23 cellular contexts compared by ENCODE assay signal in the genomic region with DNA sequence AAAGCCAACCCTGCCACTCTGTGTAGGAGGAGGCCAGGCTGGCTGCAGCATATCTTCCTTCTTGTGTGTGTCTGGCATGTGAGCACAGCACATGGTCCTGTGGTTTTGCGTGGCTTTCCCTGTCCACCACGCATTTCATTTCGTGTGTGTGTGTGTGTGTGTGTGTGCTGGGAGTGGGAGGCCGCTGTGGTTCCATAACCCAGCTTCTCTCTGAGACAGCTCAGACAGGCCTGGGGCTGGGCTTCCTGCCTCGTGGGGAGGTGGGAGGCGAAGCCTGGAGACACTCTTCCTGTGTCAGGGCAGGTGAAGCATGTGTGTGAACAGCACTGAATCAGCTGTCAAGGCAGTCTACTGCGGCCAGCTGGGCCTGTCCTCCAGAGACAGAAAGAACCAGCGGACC. TPM values are rescaled to one million over a fixed set of nuclear protein-coding genes. Genes with fewer than 3 reads are reported as not detected.
DNase-seq lines count a peak whose midpoint lies in the region; ATAC-seq lines count a peak whose summit lies in the region.
"Had no signal": no experiment of that assay in that cellular context is flagged by ENCODE, and none has a peak within 500 bp of the region (broad histone marks: within the 10 kb centered on the region; RNA-seq: fewer than 3 reads in every experiment).

No MANE protein-coding gene starts in this region.

- no peak overlapping the region for H3K27ac Mint-ChIP-seq in activated naive CD4-positive, alpha-beta T cell treated with anti-CD3 and anti-CD28 coated beads, Interleukin-2, amount 10 ng/mL, durations not matched to agents 7 days and 5 days
- H3K27ac Mint-ChIP-seq in activated naive CD4-positive, alpha-beta T cell treated with anti-CD3 and anti-CD28 coated beads, Interleukin-2, amount 50 U/mL, for 72 hours = no peak overlapping the region
- peak overlapping the region in 1 of 7 donors; percentile 25 for H3K27ac Mint-ChIP-seq in CD4-positive, alpha-beta memory T cell
- H3K27ac Mint-ChIP-seq: CD14-positive monocyte, immature natural killer cell, mesothelial cell of epicardium had no signal

- H3K4me1 ChIP-seq in CD4-positive, alpha-beta memory T cell (ENCODE audit: insufficient read depth, low read length) = peaks cover 5% of the 10 kb centered on the region
- H3K4me1 ChIP-seq: breast epithelium had no signal

- peaks cover 4% of the 10 kb centered on the region for H3K27me3 ChIP-seq in CD4-positive, alpha-beta memory T cell (ENCODE audit: insufficient read depth, low read length)
- H3K27me3 ChIP-seq: upper lobe of left lung had no signal

- no peaks in the 10 kb centered on the region for H3K36me3 ChIP-seq in CD4-positive, alpha-beta memory T cell (ENCODE audit: insufficient read depth, low read length)
- H3K36me3 ChIP-seq: breast epithelium, upper lobe of left lung had no signal

- in situ Hi-C loops in KBM-7 (cut with MboI; ENCODE audit: low pct_unique_long_range_greater_than_20kb, low sequenced_read_pairs) = no loop called here

- DNase-seq in activated naive CD4-positive, alpha-beta T cell treated with anti-CD3 and anti-CD28 coated beads, Interleukin-2, amount 10 ng/mL, durations not matched to agents 7 days and 5 days = peak; percentile 34
- no peak for DNase-seq in activated naive CD4-positive, alpha-beta T cell treated with anti-CD3 and anti-CD28 coated beads, Interleukin-2, amount 50 U/mL, for 72 hours (ENCODE audit: low spot score in 2 of 2)
- DNase-seq in KBM-7 (peak; percentile 47), amniotic epithelial cell (ENCODE audit: low read depth) (peak; percentile 48), renal cortical epithelial cell (ENCODE audit: low read depth) (peak; percentile 25)
- DNase-seq in CD4-positive, alpha-beta memory T cell = no peak
- DNase-seq: activated gamma-delta T cell, amniotic stem cell, hippocampal formation, immature natural killer cell, left ventricle myocardium superior, NCI-H1694 treated with DMSO at 0.1 percent for 48 hours, NCI-H2171, NCI-H510A, occipital lobe, T-helper 17 cell, upper lobe of left lung had no signal

- no peak overlapping the region for H3K4me3 ChIP-seq in CD4-positive, alpha-beta memory T cell (ENCODE audit: low read length in 2 of 2)
- H3K4me3 ChIP-seq: breast epithelium, SK-N-MC, upper lobe of left lung had no signal

- no peaks in the 10 kb centered on the region for H3K9me3 Mint-ChIP-seq in activated naive CD4-positive, alpha-beta T cell treated with anti-CD3 and anti-CD28 coated beads, Interleukin-2, amount 10 ng/mL, durations not matched to agents 7 days and 5 days
- no peaks in the 10 kb centered on the region for H3K9me3 Mint-ChIP-seq in activated naive CD4-positive, alpha-beta T cell treated with anti-CD3 and anti-CD28 coated beads, Interleukin-2, amount 50 U/mL, for 72 hours
- H3K9me3 Mint-ChIP-seq in CD4-positive, alpha-beta memory T cell = no peaks in the 10 kb centered on the region
- H3K9me3 Mint-ChIP-seq: CD14-positive monocyte; immature natural killer cell; mesothelial cell of epicardium; naive thymus-derived CD4-positive, alpha-beta T cell had no signal

- H3K36me3 Mint-ChIP-seq in activated naive CD4-positive, alpha-beta T cell treated with anti-CD3 and anti-CD28 coated beads, Interleukin-2, amount 10 ng/mL, durations not matched to agents 7 days and 5 days = no peaks in the 10 kb centered on the region
- H3K36me3 Mint-ChIP-seq in activated naive CD4-positive, alpha-beta T cell treated with anti-CD3 and anti-CD28 coated beads, Interleukin-2, amount 50 U/mL, for 72 hours = no peaks in the 10 kb centered on the region
- H3K36me3 Mint-ChIP-seq in CD4-positive, alpha-beta memory T cell = no peaks in the 10 kb centered on the region
- H3K36me3 Mint-ChIP-seq: CD14-positive monocyte; immature natural killer cell; mesothelial cell of epicardium; naive thymus-derived CD4-positive, alpha-beta T cell had no signal

- no peak overlapping the region for H3K27ac ChIP-seq in CD4-positive, alpha-beta memory T cell (ENCODE audit: low read depth, low read length)
- H3K27ac ChIP-seq: breast epithelium, SK-N-MC, upper lobe of left lung had no signal

- H3K4me1 Mint-ChIP-seq in activated naive CD4-positive, alpha-beta T cell treated with anti-CD3 and anti-CD28 coated beads, Interleukin-2, amount 10 ng/mL, durations not matched to agents 7 days and 5 days = peaks cover 18% of the 10 kb centered on the region
- peaks cover 5 to 20% (median 12%) of the 10 kb centered on the region in 4 donors for H3K4me1 Mint-ChIP-seq in CD4-positive, alpha-beta memory T cell

- intact Hi-C loops in CD4-positive, alpha-beta memory T cell (cut with micrococcal nuclease) = loop anchor here (5.0 kb wide), 1 partner anchor 736 kb away; the partner anchor contains the start of gene CEP70

- ATAC-seq in activated naive CD4-positive, alpha-beta T cell treated with anti-CD3 and anti-CD28 coated beads, Interleukin-2, amount 50 U/mL, for 72 hours = no peak
- no peak for ATAC-seq in HG03520 (IDR thresholded peaks at IDR 0.05; ENCODE audit: unreplicated experiment)
- ATAC-seq: left ventricle myocardium superior; naive thymus-derived CD4-positive, alpha-beta T cell; T-helper 17 cell had no signal

- H3K27me3 Mint-ChIP-seq in activated naive CD4-positive, alpha-beta T cell treated with anti-CD3 and anti-CD28 coated beads, Interleukin-2, amount 10 ng/mL, durations not matched to agents 7 days and 5 days = peaks cover 20% of the 10 kb centered on the region
- peaks cover 19 to 26% of the 10 kb centered on the region in 2 donors for H3K27me3 Mint-ChIP-seq in CD4-positive, alpha-beta memory T cell

- CTCF ChIA-PET in activated naive CD4-positive, alpha-beta T cell treated with anti-CD3 and anti-CD28 coated beads, Interleukin-2, amount 10 ng/mL, durations not matched to agents 7 days and 5 days (lab: Charles Lee) = interaction anchor here (1.5 to 4.7 kb wide), 4 partner anchors 190 to 394 kb away, joined by 4 to 69 read pairs (median 11); no protein-coding TSS in a partner anchor
- CTCF ChIA-PET in CD4-positive, alpha-beta memory T cell (lab: Charles Lee; ENCODE audit: partially characterized antibody) = interaction anchor here (0.6 to 3.1 kb wide), 9 partner anchors 9 to 911 kb away, joined by 3 to 34 read pairs (median 6); no protein-coding TSS in a partner anchor

- no peaks in the 10 kb centered on the region for H3K9me3 ChIP-seq in CD4-positive, alpha-beta memory T cell (ENCODE audit: control insufficient read depth in 1 of 2, low read length in 2 of 2)
- H3K9me3 ChIP-seq: breast epithelium, upper lobe of left lung had no signal

- POLR2A ChIA-PET in CD4-positive, alpha-beta memory T cell (lab: Charles Lee; ENCODE audit: partially characterized antibody) = no interaction called here

- H3K4me3 Mint-ChIP-seq in activated naive CD4-positive, alpha-beta T cell treated with anti-CD3 and anti-CD28 coated beads, Interleukin-2, amount 10 ng/mL, durations not matched to agents 7 days and 5 days = no peak overlapping the region
- H3K4me3 Mint-ChIP-seq in CD4-positive, alpha-beta memory T cell = no peak overlapping the region
- H3K4me3 Mint-ChIP-seq: immature natural killer cell, mesothelial cell of epicardium, T-helper 17 cell had no signal

RNA-seq across cellular contexts. Expression of gene MRPS22, which starts 16.0 kb away (rescaled TPM):
- 10 to 100 TPM; 58.8 to 97.8 TPM for total RNA-seq in activated naive CD4-positive, alpha-beta T cell treated with anti-CD3 and anti-CD28 coated beads, Interleukin-2, amount 50 U/mL, for 72 hours
- total RNA-seq in renal cortical epithelial cell = 78.1 and 116 TPM in 2 replicates
- total RNA-seq in CD4-positive, alpha-beta memory T cell = 10 to 100 TPM; 33.4 to 36.9 TPM
- 10 to 100 TPM; 44.9 to 58.5 TPM for polyA plus RNA-seq in CD4-positive, alpha-beta memory T cell

Comparison
In these comparisons a context has a peak if more than half of its experiments do, and no peak if none do; other contexts are left out.
1. DNase-seq: peak in activated naive CD4-positive, alpha-beta T cell treated with anti-CD3 and anti-CD28 coated beads, Interleukin-2, amount 10 ng/mL, durations not matched to agents 7 days and 5 days (single experiment), KBM-7 (single experiment), amniotic epithelial cell (single experiment) and renal cortical epithelial cell (single experiment); none in activated naive CD4-positive, alpha-beta T cell treated with anti-CD3 and anti-CD28 coated beads, Interleukin-2, amount 50 U/mL, for 72 hours (0 of 2) and CD4-positive, alpha-beta memory T cell (0 of 5).